ENCODE assay signal across 9 cellular contexts in genomic region chr15:38651328-38652038, GRCh38.
A peak's percentile ranks its signal among the peaks of the same experiment; 100 is the strongest.
DNase-seq lines count a peak whose midpoint lies in the region; ATAC-seq and TF ChIP-seq lines count a peak whose summit lies in the region.
"Had no signal": no experiment of that assay in that cellular context is flagged by ENCODE, and none has a peak within 500 bp of the region (broad histone marks: within the 10 kb centered on the region; RNA-seq: fewer than 3 reads in every experiment).

No MANE protein-coding gene starts in this region.

- peaks cover 0 to 5% (median 0%) of the 10 kb centered on the region in 4 donors for H3K4me1 ChIP-seq in Peyer's patch

- H3K4me1 Mint-ChIP-seq in endothelial cell (ENCODE audit: unreplicated experiment) = no peaks in the 10 kb centered on the region
- H3K4me1 Mint-ChIP-seq in mesothelial cell of epicardium = peaks cover 7% of the 10 kb centered on the region

- H3K9me3 Mint-ChIP-seq in endothelial cell (ENCODE audit: unreplicated experiment) (no peaks in the 10 kb centered on the region), mesothelial cell of epicardium (no peaks in the 10 kb centered on the region)

- H3K27ac ChIP-seq in Peyer's patch = peak overlapping the region; percentile 39 to 68 (median 52)

- no peaks in the 10 kb centered on the region for H3K9me3 ChIP-seq in Peyer's patch

- TF ChIP-seq POLR2A in Peyer's patch (IDR thresholded peaks at IDR 0.05) = no peak

- no peak overlapping the region for H3K4me3 Mint-ChIP-seq in endothelial cell (ENCODE audit: unreplicated experiment)
- no peak overlapping the region for H3K4me3 Mint-ChIP-seq in mesothelial cell of epicardium

- no peak overlapping the region for H3K4me3 ChIP-seq in Peyer's patch

- H3K27me3 ChIP-seq in Peyer's patch = no peaks in the 10 kb centered on the region

- H3K27me3 Mint-ChIP-seq in endothelial cell (ENCODE audit: unreplicated experiment) = no peaks in the 10 kb centered on the region
- H3K27me3 Mint-ChIP-seq in mesothelial cell of epicardium (ENCODE audit: low read depth) = no peaks in the 10 kb centered on the region

- H3K36me3 Mint-ChIP-seq in endothelial cell (ENCODE audit: low read depth, unreplicated experiment) (no peaks in the 10 kb centered on the region), mesothelial cell of epicardium (no peaks in the 10 kb centered on the region)

- ATAC-seq in GM19324 (IDR thresholded peaks at IDR 0.05; ENCODE audit: low FRiP score, unreplicated experiment) (peak; percentile 63), GM19395 (IDR thresholded peaks at IDR 0.05; ENCODE audit: unreplicated experiment) (no peak)

- H3K36me3 ChIP-seq in Peyer's patch = no peaks in the 10 kb centered on the region

- H3K27ac Mint-ChIP-seq in endothelial cell (ENCODE audit: unreplicated experiment) (no peak overlapping the region), mesothelial cell of epicardium (no peak overlapping the region)

- DNase-seq in Peyer's patch = peak in 2 of 3 donors; percentile 45 to 59
- peak; percentile 40 for DNase-seq in activated naive CD4-positive, alpha-beta T cell treated with anti-CD3 and anti-CD28 coated beads, Interleukin-2, amount 50 U/mL, for 16 hours
- peak; percentile 42 for DNase-seq in stimulated activated CD4-positive, alpha-beta T cell treated with anti-CD3 and anti-CD28 coated beads, Interleukin-1b, Interleukin-23, amount 100 ng/mL, for 48 hours
- no peak for DNase-seq in C1 segment of cervical spinal cord (lab: John Stamatoyannopoulos, UW)
- DNase-seq in endothelial cell (ENCODE audit: low spot score) = no peak
- no peak for DNase-seq in mesothelial cell of epicardium (ENCODE audit: low spot score in 2 of 2, unreplicated experiment in 2 of 2)
- DNase-seq: GDM1 had no signal

- TF ChIP-seq CTCF in Peyer's patch (IDR thresholded peaks at IDR 0.05) = no peak
- no peak for TF ChIP-seq CTCF in endothelial cell (IDR thresholded peaks at IDR 0.05; ENCODE audit: unreplicated experiment)
- no peak for TF ChIP-seq CTCF in mesothelial cell of epicardium (IDR thresholded peaks at IDR 0.05; ENCODE audit: unreplicated experiment)

Comparison
In these comparisons a context has a peak if more than half of its experiments do, and no peak if none do; other contexts are left out.
1. DNase-seq: peak in Peyer's patch (2 of 3), activated naive CD4-positive, alpha-beta T cell treated with anti-CD3 and anti-CD28 coated beads, Interleukin-2, amount 50 U/mL, for 16 hours (single experiment) and stimulated activated CD4-positive, alpha-beta T cell treated with anti-CD3 and anti-CD28 coated beads, Interleukin-1b, Interleukin-23, amount 100 ng/mL, for 48 hours (single experiment); none in C1 segment of cervical spinal cord (0 of 14), endothelial cell (single experiment) and mesothelial cell of epicardium (0 of 2).